Comparison of ENCODE assay signal across 20 cellular contexts in genomic region chr3:79424811-79425210, GRCh38.
A peak's percentile ranks its signal among the peaks of the same experiment; 100 is the strongest.
DNase-seq lines count a peak whose midpoint lies in the region; ATAC-seq, FAIRE-seq and TF ChIP-seq lines count a peak whose summit lies in the region.
"Had no signal": no experiment of that assay in that cellular context is flagged by ENCODE, and none has a peak within 500 bp of the region (broad histone marks: within the 10 kb centered on the region; RNA-seq: fewer than 3 reads in every experiment).

No MANE protein-coding gene starts in this region.

- H3K4me1 ChIP-seq in GM23338 (ENCODE audit: insufficient read depth) (no peaks in the 10 kb centered on the region), mesendoderm (ENCODE audit: control insufficient read depth, low read depth, low read length) (no peaks in the 10 kb centered on the region), right atrium auricular region (no peaks in the 10 kb centered on the region)
- H3K4me1 ChIP-seq: BLaER1 treated with 17β-estradiol and CSF1 and Interleukin-3, amounts not matched to agents 10 nM and 100 nM had no signal

- no peak overlapping the region for H3K4ac ChIP-seq in mesendoderm (ENCODE audit: low read depth, low read length)

- H3K9ac ChIP-seq in mesendoderm (ENCODE audit: low read length), result no peak overlapping the region
- H3K9ac ChIP-seq: BLaER1 treated with 17β-estradiol and CSF1 and Interleukin-3, amounts not matched to agents 10 nM and 100 nM; GM23248 had no signal

- H3K4me3 ChIP-seq in GM23338, result no peak overlapping the region
- no peak overlapping the region for H3K4me3 ChIP-seq in epithelial cell of esophagus (ENCODE audit: low read length)
- H3K4me3 ChIP-seq in mesendoderm (ENCODE audit: low read length), result no peak overlapping the region
- no peak overlapping the region for H3K4me3 ChIP-seq in right atrium auricular region
- H3K4me3 ChIP-seq: BLaER1 treated with 17β-estradiol and CSF1 and Interleukin-3, amounts not matched to agents 10 nM and 100 nM; GM23248 had no signal

- H3K27ac Mint-ChIP-seq in GM23338, result peak overlapping the region; percentile 21; the same call in 1 of the 2 replicates
- H3K27ac Mint-ChIP-seq: B cell; CD8-positive, alpha-beta memory T cell; IgD-negative memory B cell had no signal

- WGBS in mesendoderm (ENCODE audit: extremely low coverage, insufficient coverage, low lambda C conversion rate), result no CpG with 5 or more reads among the region's 3 CpGs

- H3K9me2 ChIP-seq in GM23338 (ENCODE audit: insufficient read depth), result no peaks in the 10 kb centered on the region

- H3K27me3 ChIP-seq in GM23338 (ENCODE audit: insufficient read depth) (no peaks in the 10 kb centered on the region), mesendoderm (ENCODE audit: insufficient read depth, low read length, poor library complexity) (no peaks in the 10 kb centered on the region), right atrium auricular region (no peaks in the 10 kb centered on the region)
- H3K27me3 ChIP-seq: BLaER1 treated with 17β-estradiol and CSF1 and Interleukin-3, amounts not matched to agents 10 nM and 100 nM had no signal

- H3K79me1 ChIP-seq in mesendoderm (ENCODE audit: low read length), result no peaks in the 10 kb centered on the region

- H3K56ac ChIP-seq in mesendoderm (ENCODE audit: low read length), result no peak overlapping the region

- H3K9me3 Mint-ChIP-seq in GM23338, result no peaks in the 10 kb centered on the region

- H3K36me3 Mint-ChIP-seq in GM23338 (ENCODE audit: low read depth), result no peaks in the 10 kb centered on the region
- H3K36me3 Mint-ChIP-seq: CD8-positive, alpha-beta memory T cell; IgD-negative memory B cell had no signal

- H4K8ac ChIP-seq in mesendoderm (ENCODE audit: low read depth, low read length), result no peak overlapping the region

- TF ChIP-seq CTCF in GM23338 (conservative IDR thresholded peaks at IDR 0.05; ENCODE audit: low read depth in 2 of 2) (no peak), RWPE1 (conservative IDR thresholded peaks at IDR 0.05; ENCODE audit: low read depth) (no peak), epithelial cell of esophagus (IDR thresholded peaks at IDR 0.05; ENCODE audit: insufficient read depth, low read depth, low read length, missing control alignments) (no peak), D721Med (IDR thresholded peaks at IDR 0.05; ENCODE audit: insufficient read depth, missing control alignments) (no peak), right atrium auricular region (IDR thresholded peaks at IDR 0.05) (no peak)

- H3K4me3 Mint-ChIP-seq in GM23338, result no peak overlapping the region
- H3K4me3 Mint-ChIP-seq: B cell; CD8-positive, alpha-beta memory T cell; IgD-negative memory B cell had no signal

- H3K9me3 ChIP-seq in right atrium auricular region, result no peaks in the 10 kb centered on the region
- H3K9me3 ChIP-seq: BLaER1 treated with 17β-estradiol and CSF1 and Interleukin-3, amounts not matched to agents 10 nM and 100 nM had no signal

- DNase-seq in GM23338 (ENCODE audit: low spot score), result no peak
- DNase-seq in RWPE1 (ENCODE audit: low spot score), result peak; percentile 44
- peak; percentile 95 for DNase-seq in epithelial cell of esophagus (ENCODE audit: low read depth)
- DNase-seq in mesendoderm, result peak; percentile 4
- no peak for DNase-seq in NCI-H187 (lab: John Stamatoyannopoulos, UW)
- DNase-seq in D721Med (ENCODE audit: insufficient read length, low spot score), result no peak
- DNase-seq in right atrium auricular region (ENCODE audit: low spot score), result no peak
- DNase-seq: CD8-positive, alpha-beta memory T cell; COR-L47; DMS79; GM23248; HCEC 1CT; KBM-7 had no signal

- H3K27ac ChIP-seq in GM23338 (ENCODE audit: low read depth), result no peak overlapping the region
- H3K27ac ChIP-seq in RWPE1, result no peak overlapping the region
- no peak overlapping the region for H3K27ac ChIP-seq in mesendoderm (ENCODE audit: low read depth, low read length)
- H3K27ac ChIP-seq in right atrium auricular region, result no peak overlapping the region
- H3K27ac ChIP-seq: BLaER1 treated with 17β-estradiol and CSF1 and Interleukin-3, amounts not matched to agents 10 nM and 100 nM; GM23248 had no signal

- H3K4me1 Mint-ChIP-seq in GM23338, result no peaks in the 10 kb centered on the region
- H3K4me1 Mint-ChIP-seq: B cell; CD8-positive, alpha-beta memory T cell; IgD-negative memory B cell had no signal

- H3K27me3 Mint-ChIP-seq in GM23338 (ENCODE audit: insufficient read depth, low read depth, poor library complexity), result peaks cover under 1% of the 10 kb centered on the region
- H3K27me3 Mint-ChIP-seq: B cell; CD8-positive, alpha-beta memory T cell; IgD-negative memory B cell had no signal

- H2BK120ac ChIP-seq in mesendoderm (ENCODE audit: low read depth, low read length), result no peak overlapping the region

- no peak for ATAC-seq in GM23338
- ATAC-seq: HepG2 had no signal

- POLR2A ChIA-PET in RWPE1 (lab: Yijun Ruan, JAX; ENCODE audit: low non-redundant PET), result no interaction called here

- H3K23ac ChIP-seq in mesendoderm (ENCODE audit: low read length), result no peak overlapping the region

- no peaks in the 10 kb centered on the region for H3F3A ChIP-seq in GM23338 (replicated peaks; ENCODE audit: low read depth)

- H3K79me2 ChIP-seq in GM23338 (replicated peaks; ENCODE audit: insufficient read depth) (no peaks in the 10 kb centered on the region), mesendoderm (ENCODE audit: control insufficient read depth, insufficient read depth, low read length) (no peaks in the 10 kb centered on the region)

- H3K4me2 ChIP-seq in GM23338, result no peak overlapping the region
- H3K4me2 ChIP-seq in mesendoderm (ENCODE audit: low read length), result no peak overlapping the region
- H3K4me2 ChIP-seq: BLaER1 treated with 17β-estradiol and CSF1 and Interleukin-3, amounts not matched to agents 10 nM and 100 nM had no signal

- H2BK15ac ChIP-seq in mesendoderm (replicated peaks; ENCODE audit: low read depth), result no peak overlapping the region

- H3K18ac ChIP-seq in mesendoderm (ENCODE audit: low read length), result no peak overlapping the region

- no peak for FAIRE-seq in D721Med (lab: Jason Lieb, UNC)
- FAIRE-seq: GM12891, GM19239, H54, HepG2 had no signal

- H3K36me3 ChIP-seq in GM23338 (ENCODE audit: insufficient read depth), result no peaks in the 10 kb centered on the region
- H3K36me3 ChIP-seq in mesendoderm (ENCODE audit: control insufficient read depth, insufficient read depth, low read length), result no peaks in the 10 kb centered on the region
- no peaks in the 10 kb centered on the region for H3K36me3 ChIP-seq in right atrium auricular region
- H3K36me3 ChIP-seq: BLaER1 treated with 17β-estradiol and CSF1 and Interleukin-3, amounts not matched to agents 10 nM and 100 nM had no signal

- H2AK5ac ChIP-seq in mesendoderm (ENCODE audit: low read length), result no peak overlapping the region

- CTCF ChIA-PET in RWPE1 (lab: Yijun Ruan, JAX), result no interaction called here

- no peak overlapping the region for H2AFZ ChIP-seq in GM23338
- H2AFZ ChIP-seq: GM23248 had no signal

- no peak overlapping the region for H2BK5ac ChIP-seq in mesendoderm (ENCODE audit: low read length)

- no peaks in the 10 kb centered on the region for H4K20me1 ChIP-seq in GM23338 (replicated peaks; ENCODE audit: insufficient read depth)
- H4K20me1 ChIP-seq: BLaER1 treated with 17β-estradiol and CSF1 and Interleukin-3, amounts not matched to agents 10 nM and 100 nM had no signal

- H4K5ac ChIP-seq in mesendoderm (ENCODE audit: low read length), result no peak overlapping the region

Comparison
In these comparisons a context has a peak if more than half of its experiments do, and no peak if none do; other contexts are left out.
1. DNase-seq: peak in RWPE1 (single experiment), epithelial cell of esophagus (single experiment) and mesendoderm (single experiment); none in GM23338 (single experiment), NCI-H187 (0 of 2), D721Med (single experiment) and right atrium auricular region (single experiment).